Comparison of ENCODE assay signal across 1 cellular context in the genomic region with DNA sequence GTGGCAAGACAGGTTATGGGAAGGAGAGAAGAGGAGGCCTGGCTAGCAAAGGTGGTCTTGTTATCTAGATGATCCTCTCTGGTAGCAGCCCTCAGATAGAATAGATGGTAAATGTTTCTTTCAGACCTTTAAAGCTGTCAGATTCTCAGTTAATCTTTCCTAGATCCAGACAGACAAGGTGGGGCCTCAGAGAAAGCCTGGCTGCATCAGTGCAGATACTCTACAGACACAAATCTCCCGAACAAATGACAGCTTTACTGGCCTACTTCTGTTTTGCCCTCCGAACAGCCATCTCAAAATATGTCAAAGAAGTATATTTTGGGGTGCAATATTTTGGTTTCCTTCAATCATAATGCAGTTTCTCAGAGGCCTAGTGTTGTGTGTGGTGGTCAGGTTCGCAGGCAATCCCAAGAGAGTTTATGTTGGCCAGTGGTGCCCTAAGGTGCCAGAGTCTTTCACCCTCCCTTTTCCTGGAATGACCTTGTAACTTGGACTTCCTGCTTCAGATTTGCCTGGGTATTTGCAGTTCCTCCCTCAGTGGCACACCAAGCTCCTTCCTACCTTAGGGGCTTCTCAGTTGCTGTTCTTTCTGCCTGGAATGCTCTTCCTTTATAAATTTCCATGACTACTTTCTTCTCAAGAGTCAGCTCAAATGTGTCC.
A peak's percentile ranks its signal among the peaks of the same experiment; 100 is the strongest.
TF ChIP-seq lines count a peak whose summit lies in the region.

No MANE protein-coding gene starts in this region.

TF ChIP-seq in K562, 482 proteins besides CTCF, POLR2A, EP300 and RAD21:
- 0 out of 2 replicates have a peak, but pooled peaks have one; percentile 14 for TF ChIP-seq CBFA2T2 (conservative IDR thresholded peaks at IDR 0.05)
- no peak for TF ChIP-seq RFX1 (IDR thresholded peaks at IDR 0.05)
- TF ChIP-seq ARID1B (IDR thresholded peaks at IDR 0.05): no peak
- peak; percentile 55 for TF ChIP-seq MEIS2 (IDR thresholded peaks at IDR 0.05; ENCODE audit: partially characterized antibody)
- no peak for TF ChIP-seq ZEB2 (IDR thresholded peaks at IDR 0.05)
- TF ChIP-seq, protein P1, sequence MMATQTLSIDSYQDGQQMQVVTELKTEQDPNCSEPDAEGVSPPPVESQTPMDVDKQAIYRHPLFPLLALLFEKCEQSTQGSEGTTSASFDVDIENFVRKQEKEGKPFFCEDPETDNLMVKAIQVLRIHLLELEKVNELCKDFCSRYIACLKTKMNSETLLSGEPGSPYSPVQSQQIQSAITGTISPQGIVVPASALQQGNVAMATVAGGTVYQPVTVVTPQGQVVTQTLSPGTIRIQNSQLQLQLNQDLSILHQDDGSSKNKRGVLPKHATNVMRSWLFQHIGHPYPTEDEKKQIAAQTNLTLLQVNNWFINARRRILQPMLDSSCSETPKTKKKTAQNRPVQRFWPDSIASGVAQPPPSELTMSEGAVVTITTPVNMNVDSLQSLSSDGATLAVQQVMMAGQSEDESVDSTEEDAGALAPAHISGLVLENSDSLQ (IDR thresholded peaks at IDR 0.05): peak; percentile 27; the same call in 1 of the 2 replicates
- no peak for TF ChIP-seq EHMT2 (IDR thresholded peaks at IDR 0.05)
- no peak for TF ChIP-seq ZNF583 (CRISPR knock-in tag; IDR thresholded peaks at IDR 0.05)
- no peak for TF ChIP-seq GABPA (tag; conservative IDR thresholded peaks at IDR 0.05; ENCODE audit: low read depth)
- TF ChIP-seq, protein P2, sequence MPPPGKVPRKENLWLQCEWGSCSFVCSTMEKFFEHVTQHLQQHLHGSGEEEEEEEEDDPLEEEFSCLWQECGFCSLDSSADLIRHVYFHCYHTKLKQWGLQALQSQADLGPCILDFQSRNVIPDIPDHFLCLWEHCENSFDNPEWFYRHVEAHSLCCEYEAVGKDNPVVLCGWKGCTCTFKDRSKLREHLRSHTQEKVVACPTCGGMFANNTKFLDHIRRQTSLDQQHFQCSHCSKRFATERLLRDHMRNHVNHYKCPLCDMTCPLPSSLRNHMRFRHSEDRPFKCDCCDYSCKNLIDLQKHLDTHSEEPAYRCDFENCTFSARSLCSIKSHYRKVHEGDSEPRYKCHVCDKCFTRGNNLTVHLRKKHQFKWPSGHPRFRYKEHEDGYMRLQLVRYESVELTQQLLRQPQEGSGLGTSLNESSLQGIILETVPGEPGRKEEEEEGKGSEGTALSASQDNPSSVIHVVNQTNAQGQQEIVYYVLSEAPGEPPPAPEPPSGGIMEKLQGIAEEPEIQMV (tag; conservative IDR thresholded peaks at IDR 0.05; ENCODE audit: low read depth): no peak
- no peak for TF ChIP-seq CEBPB (tag; IDR thresholded peaks at IDR 0.05)
- TF ChIP-seq CSDE1 (IDR thresholded peaks at IDR 0.05): no peak
- TF ChIP-seq ZNF146 (CRISPR knock-in tag; IDR thresholded peaks at IDR 0.05; ENCODE audit: unreplicated experiment): no peak
- no peak for TF ChIP-seq NCOA2 (IDR thresholded peaks at IDR 0.05; ENCODE audit: partially characterized antibody in 2 of 2)
- TF ChIP-seq, protein P3, sequence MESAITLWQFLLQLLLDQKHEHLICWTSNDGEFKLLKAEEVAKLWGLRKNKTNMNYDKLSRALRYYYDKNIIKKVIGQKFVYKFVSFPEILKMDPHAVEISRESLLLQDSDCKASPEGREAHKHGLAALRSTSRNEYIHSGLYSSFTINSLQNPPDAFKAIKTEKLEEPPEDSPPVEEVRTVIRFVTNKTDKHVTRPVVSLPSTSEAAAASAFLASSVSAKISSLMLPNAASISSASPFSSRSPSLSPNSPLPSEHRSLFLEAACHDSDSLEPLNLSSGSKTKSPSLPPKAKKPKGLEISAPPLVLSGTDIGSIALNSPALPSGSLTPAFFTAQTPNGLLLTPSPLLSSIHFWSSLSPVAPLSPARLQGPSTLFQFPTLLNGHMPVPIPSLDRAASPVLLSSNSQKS (CRISPR knock-in tag; IDR thresholded peaks at IDR 0.05): no peak
- no peak for TF ChIP-seq PHF21A (IDR thresholded peaks at IDR 0.05; ENCODE audit: borderline replicate concordance, low read depth)
- TF ChIP-seq NFE2L1 (tag; IDR thresholded peaks at IDR 0.05; ENCODE audit: borderline replicate concordance, low read depth): no peak
- TF ChIP-seq, protein P4, sequence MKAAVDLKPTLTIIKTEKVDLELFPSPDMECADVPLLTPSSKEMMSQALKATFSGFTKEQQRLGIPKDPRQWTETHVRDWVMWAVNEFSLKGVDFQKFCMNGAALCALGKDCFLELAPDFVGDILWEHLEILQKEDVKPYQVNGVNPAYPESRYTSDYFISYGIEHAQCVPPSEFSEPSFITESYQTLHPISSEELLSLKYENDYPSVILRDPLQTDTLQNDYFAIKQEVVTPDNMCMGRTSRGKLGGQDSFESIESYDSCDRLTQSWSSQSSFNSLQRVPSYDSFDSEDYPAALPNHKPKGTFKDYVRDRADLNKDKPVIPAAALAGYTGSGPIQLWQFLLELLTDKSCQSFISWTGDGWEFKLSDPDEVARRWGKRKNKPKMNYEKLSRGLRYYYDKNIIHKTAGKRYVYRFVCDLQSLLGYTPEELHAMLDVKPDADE (conservative IDR thresholded peaks at IDR 0.05; ENCODE audit: control insufficient read depth, low read depth, low read length): no peak
- TF ChIP-seq, protein P5, sequence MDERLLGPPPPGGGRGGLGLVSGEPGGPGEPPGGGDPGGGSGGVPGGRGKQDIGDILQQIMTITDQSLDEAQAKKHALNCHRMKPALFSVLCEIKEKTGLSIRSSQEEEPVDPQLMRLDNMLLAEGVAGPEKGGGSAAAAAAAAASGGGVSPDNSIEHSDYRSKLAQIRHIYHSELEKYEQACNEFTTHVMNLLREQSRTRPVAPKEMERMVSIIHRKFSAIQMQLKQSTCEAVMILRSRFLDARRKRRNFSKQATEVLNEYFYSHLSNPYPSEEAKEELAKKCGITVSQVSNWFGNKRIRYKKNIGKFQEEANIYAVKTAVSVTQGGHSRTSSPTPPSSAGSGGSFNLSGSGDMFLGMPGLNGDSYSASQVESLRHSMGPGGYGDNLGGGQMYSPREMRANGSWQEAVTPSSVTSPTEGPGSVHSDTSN (CRISPR knock-in tag; IDR thresholded peaks at IDR 0.05; ENCODE audit: low read depth): no peak
- TF ChIP-seq, protein P5 (tag; conservative IDR thresholded peaks at IDR 0.05; ENCODE audit: low read depth): peak; percentile 77
- TF ChIP-seq POLR2AphosphoS5 (IDR thresholded peaks at IDR 0.05; ENCODE audit: control insufficient read depth, insufficient read depth, low read depth, low read length): no peak
- no peak for TF ChIP-seq E2F3 (CRISPR knock-in tag; IDR thresholded peaks at IDR 0.05)
- no peak for TF ChIP-seq YY1 (IDR thresholded peaks at IDR 0.05; ENCODE audit: borderline replicate concordance in 1 of 3, control insufficient read depth in 1 of 3, extremely low read depth in 1 of 3, insufficient read depth in 3 of 3, insufficient read length in 1 of 3, insufficient replicate concordance in 2 of 3, low read depth in 1 of 3, low read length in 2 of 3)
- TF ChIP-seq ATF7 (IDR thresholded peaks at IDR 0.05): no peak
- no peak for TF ChIP-seq KAT7 (CRISPR knock-in tag; IDR thresholded peaks at IDR 0.05; ENCODE audit: borderline replicate concordance)
- TF ChIP-seq CBFA2T3 (IDR thresholded peaks at IDR 0.05): peak; percentile 19; the same call in 1 of the 2 replicates
- TF ChIP-seq FOXJ2 (tag; IDR thresholded peaks at IDR 0.05): no peak
- TF ChIP-seq, protein P6, sequence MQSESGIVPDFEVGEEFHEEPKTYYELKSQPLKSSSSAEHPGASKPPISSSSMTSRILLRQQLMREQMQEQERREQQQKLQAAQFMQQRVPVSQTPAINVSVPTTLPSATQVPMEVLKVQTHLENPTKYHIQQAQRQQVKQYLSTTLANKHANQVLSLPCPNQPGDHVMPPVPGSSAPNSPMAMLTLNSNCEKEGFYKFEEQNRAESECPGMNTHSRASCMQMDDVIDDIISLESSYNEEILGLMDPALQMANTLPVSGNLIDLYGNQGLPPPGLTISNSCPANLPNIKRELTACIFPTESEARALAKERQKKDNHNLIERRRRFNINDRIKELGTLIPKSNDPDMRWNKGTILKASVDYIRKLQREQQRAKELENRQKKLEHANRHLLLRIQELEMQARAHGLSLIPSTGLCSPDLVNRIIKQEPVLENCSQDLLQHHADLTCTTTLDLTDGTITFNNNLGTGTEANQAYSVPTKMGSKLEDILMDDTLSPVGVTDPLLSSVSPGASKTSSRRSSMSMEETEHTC (IDR thresholded peaks at IDR 0.05): no peak
- no peak for TF ChIP-seq BRF1 (IDR thresholded peaks at IDR 0.05; ENCODE audit: borderline replicate concordance, extremely low read depth, insufficient read length)
- no peak for TF ChIP-seq HNRNPH1 (optimal IDR thresholded peaks at IDR 0.05; ENCODE audit: low read depth, low read length)
- TF ChIP-seq MBD2 (IDR thresholded peaks at IDR 0.05; ENCODE audit: borderline replicate concordance, low read depth): no peak
